16 cellular contexts compared by ENCODE assay signal in genomic region chr1:91273875-91274274, GRCh38.
"Had no signal": no experiment of that assay in that cellular context is flagged by ENCODE, and none has a peak within 500 bp of the region (broad histone marks: within the 10 kb centered on the region; RNA-seq: fewer than 3 reads in every experiment).

No MANE protein-coding gene starts in this region.

- H3K27me3 Mint-ChIP-seq: activated B cell treated with CpG ODN at 0.5 μM for 24 hours; activated T-helper 17 cell treated with anti-CD3 and anti-CD28 coated beads, Interleukin-2, amount 50 U/mL, for 72 hours; central memory CD8-positive, alpha-beta T cell; stimulated activated naive CD8-positive, alpha-beta T cell treated with anti-CD3 and anti-CD28 coated beads, Interleukin-15, Interleukin-2, amounts not matched to agents 100 ng/mL and 50 ng/mL, for 24 hours had no signal

- H3K27ac ChIP-seq: esophagus muscularis mucosa, gastrocnemius medialis, left lung, ovary, upper lobe of left lung had no signal

- H3K9me3 ChIP-seq: esophagus muscularis mucosa, gastrocnemius medialis, left lung, ovary, upper lobe of left lung had no signal

- H3K9me3 Mint-ChIP-seq: activated B cell treated with CpG ODN at 0.5 μM for 24 hours; activated CD4-positive, alpha-beta T cell treated with anti-CD3 and anti-CD28 coated beads, Interleukin-2, amount 10 ng/mL, durations not matched to agents 24 days and 14 days; activated naive CD4-positive, alpha-beta T cell treated with anti-CD3 and anti-CD28 coated beads for 36 hours; activated T-helper 17 cell treated with anti-CD3 and anti-CD28 coated beads, Interleukin-2, amount 50 U/mL, for 72 hours; central memory CD8-positive, alpha-beta T cell; endodermal cell; neural crest cell; stimulated activated naive CD8-positive, alpha-beta T cell treated with anti-CD3 and anti-CD28 coated beads, Interleukin-15, Interleukin-2, amounts not matched to agents 100 ng/mL and 50 ng/mL, for 24 hours had no signal

- H3K27me3 ChIP-seq: esophagus muscularis mucosa, gastrocnemius medialis, left lung, ovary, upper lobe of left lung had no signal

- H3K27ac Mint-ChIP-seq: activated B cell treated with CpG ODN at 0.5 μM for 24 hours; activated CD4-positive, alpha-beta T cell treated with anti-CD3 and anti-CD28 coated beads, Interleukin-2, amount 10 ng/mL, durations not matched to agents 24 days and 14 days; activated naive CD4-positive, alpha-beta T cell treated with anti-CD3 and anti-CD28 coated beads for 36 hours; activated T-helper 17 cell treated with anti-CD3 and anti-CD28 coated beads, Interleukin-2, amount 50 U/mL, for 72 hours; endodermal cell; stimulated activated naive CD8-positive, alpha-beta T cell treated with anti-CD3 and anti-CD28 coated beads, Interleukin-15, Interleukin-2, amounts not matched to agents 100 ng/mL and 50 ng/mL, for 24 hours had no signal

- H3K4me1 ChIP-seq: esophagus muscularis mucosa, gastrocnemius medialis, left lung, upper lobe of left lung had no signal

- DNase-seq: activated B cell treated with CpG ODN at 0.5 μM for 24 hours; activated CD4-positive, alpha-beta T cell treated with anti-CD3 and anti-CD28 coated beads, Interleukin-2, amount 10 ng/mL, durations not matched to agents 24 days and 14 days; activated naive CD4-positive, alpha-beta T cell treated with anti-CD3 and anti-CD28 coated beads for 36 hours; activated T-cell treated with anti-CD3 and anti-CD28 coated beads for 4 hours; endodermal cell; gastrocnemius medialis; left lung; ovary; stimulated activated CD4-positive, alpha-beta T cell treated with anti-CD3 and anti-CD28 coated beads, Interleukin-4, amount 100 ng/mL, for 1 hour; T-helper 1 cell; upper lobe of left lung had no signal

- H3K4me3 ChIP-seq: esophagus muscularis mucosa, gastrocnemius medialis, left lung, ovary, upper lobe of left lung had no signal

- H3K36me3 ChIP-seq: esophagus muscularis mucosa, gastrocnemius medialis, left lung, ovary, upper lobe of left lung had no signal

- H3K4me3 Mint-ChIP-seq: activated B cell treated with CpG ODN at 0.5 μM for 24 hours; activated CD4-positive, alpha-beta T cell treated with anti-CD3 and anti-CD28 coated beads, Interleukin-2, amount 10 ng/mL, durations not matched to agents 24 days and 14 days; activated naive CD4-positive, alpha-beta T cell treated with anti-CD3 and anti-CD28 coated beads for 36 hours; activated T-helper 17 cell treated with anti-CD3 and anti-CD28 coated beads, Interleukin-2, amount 50 U/mL, for 72 hours; central memory CD8-positive, alpha-beta T cell; endodermal cell; neural crest cell; stimulated activated naive CD8-positive, alpha-beta T cell treated with anti-CD3 and anti-CD28 coated beads, Interleukin-15, Interleukin-2, amounts not matched to agents 100 ng/mL and 50 ng/mL, for 24 hours had no signal

- H3K4me1 Mint-ChIP-seq: activated B cell treated with CpG ODN at 0.5 μM for 24 hours; activated CD4-positive, alpha-beta T cell treated with anti-CD3 and anti-CD28 coated beads, Interleukin-2, amount 10 ng/mL, durations not matched to agents 24 days and 14 days; activated T-helper 17 cell treated with anti-CD3 and anti-CD28 coated beads, Interleukin-2, amount 50 U/mL, for 72 hours; central memory CD8-positive, alpha-beta T cell; endodermal cell; neural crest cell had no signal

- ATAC-seq: activated T-helper 17 cell treated with anti-CD3 and anti-CD28 coated beads, Interleukin-2, amount 50 U/mL, for 72 hours; gastrocnemius medialis; left lung had no signal
